ENCODE assay signal across 13 cellular contexts in the genomic region with DNA sequence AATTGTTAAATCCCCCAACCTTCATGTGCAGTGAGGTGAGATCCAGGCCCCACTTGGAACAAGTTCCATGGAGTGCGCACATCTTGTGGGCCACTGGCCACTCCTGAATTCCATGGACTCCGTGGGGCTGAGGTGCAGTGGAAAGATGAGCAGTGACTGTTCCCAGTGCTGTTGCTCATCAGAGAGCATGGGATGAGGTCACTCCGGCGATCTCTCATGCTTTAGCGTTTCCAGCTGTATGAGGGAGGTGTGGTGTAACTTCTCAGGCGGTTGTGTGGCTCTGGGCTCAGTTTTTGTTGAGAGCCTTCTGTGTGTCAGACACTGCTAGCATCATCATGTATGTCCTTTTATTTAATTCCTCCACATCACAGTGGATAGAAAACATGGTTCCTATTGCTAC.
DNase-seq lines count a peak whose midpoint lies in the region; ATAC-seq and TF ChIP-seq lines count a peak whose summit lies in the region.
"Had no signal": no experiment of that assay in that cellular context is flagged by ENCODE, and none has a peak within 500 bp of the region (broad histone marks: within the 10 kb centered on the region; RNA-seq: fewer than 3 reads in every experiment).

No MANE protein-coding gene starts in this region.

- H3K27me3 Mint-ChIP-seq in activated CD8-positive, alpha-beta T cell treated with anti-CD3 and anti-CD28 coated beads for 36 hours = no peaks in the 10 kb centered on the region
- H3K27me3 Mint-ChIP-seq: stimulated activated naive CD8-positive, alpha-beta T cell treated with anti-CD3 and anti-CD28 coated beads, Interleukin-15, amount 100 ng/mL, for 72 hours had no signal

- no peak overlapping the region for H3K27ac Mint-ChIP-seq in activated CD8-positive, alpha-beta T cell treated with anti-CD3 and anti-CD28 coated beads for 36 hours

- no peak overlapping the region for H3K4me3 Mint-ChIP-seq in activated CD8-positive, alpha-beta T cell treated with anti-CD3 and anti-CD28 coated beads for 36 hours
- H3K4me3 Mint-ChIP-seq: immature natural killer cell; stimulated activated naive CD8-positive, alpha-beta T cell treated with anti-CD3 and anti-CD28 coated beads, Interleukin-15, amount 100 ng/mL, for 72 hours had no signal

- H3K36me3 ChIP-seq in HEK293 (ENCODE audit: control insufficient read depth in 2 of 2, insufficient read depth in 1 of 2, low read length in 2 of 2) (no peaks in the 10 kb centered on the region), hepatocyte (replicated peaks; ENCODE audit: insufficient read depth, low read depth) (no peaks in the 10 kb centered on the region)
- H3K36me3 ChIP-seq: ascending aorta had no signal

- H3K79me2 ChIP-seq in hepatocyte = peaks cover 87% of the 10 kb centered on the region

- H3K9me3 Mint-ChIP-seq in activated CD8-positive, alpha-beta T cell treated with anti-CD3 and anti-CD28 coated beads for 36 hours = no peaks in the 10 kb centered on the region
- H3K9me3 Mint-ChIP-seq: immature natural killer cell; stimulated activated naive CD8-positive, alpha-beta T cell treated with anti-CD3 and anti-CD28 coated beads, Interleukin-15, amount 100 ng/mL, for 72 hours had no signal

- in situ Hi-C loops in astrocyte of the spinal cord (cut with HindIII; ENCODE audit: low sequenced_read_pairs) = no loop called here

- no peaks in the 10 kb centered on the region for H3K27me3 ChIP-seq in hepatocyte
- H3K27me3 ChIP-seq: ascending aorta had no signal

- no peaks in the 10 kb centered on the region for H4K20me1 ChIP-seq in hepatocyte (ENCODE audit: insufficient read depth, poor library complexity, severe bottlenecking)

- H3K9me3 ChIP-seq in HEK293 (ENCODE audit: control insufficient read depth, insufficient read depth, low read depth, low read length) (no peaks in the 10 kb centered on the region), hepatocyte (ENCODE audit: low read depth) (no peaks in the 10 kb centered on the region)
- H3K9me3 ChIP-seq: ascending aorta had no signal

- CTCF ChIA-PET in HEK293 (lab: Yijun Ruan, JAX) = interaction anchor here (0.8 to 1.5 kb wide), 3 partner anchors 42 to 319 kb away, joined by 3 to 4 read pairs (median 3); no protein-coding TSS in a partner anchor
- CTCF ChIA-PET in activated CD8-positive, alpha-beta T cell treated with anti-CD3 and anti-CD28 coated beads for 36 hours (lab: Charles Lee) = no interaction called here

- intact Hi-C loops in activated CD8-positive, alpha-beta T cell treated with anti-CD3 and anti-CD28 coated beads for 36 hours (cut with micrococcal nuclease) = no loop called here
- intact Hi-C loops in left colon (cut with DNase I, micrococcal nuclease) = no loop called here

- H3K4me1 ChIP-seq in HEK293 (ENCODE audit: control insufficient read depth, insufficient read depth, low read length) (peaks cover 9% of the 10 kb centered on the region), hepatocyte (ENCODE audit: insufficient read depth) (peaks cover 18% of the 10 kb centered on the region)

- no peaks in the 10 kb centered on the region for H3K9me2 ChIP-seq in hepatocyte (replicated peaks; ENCODE audit: insufficient read depth)

- TF ChIP-seq CTCF in HEK293 (tag by site-specific recombination; IDR thresholded peaks at IDR 0.05) (no peak), astrocyte of the spinal cord (IDR thresholded peaks at IDR 0.05; ENCODE audit: low read depth, low read length) (no peak), hepatocyte (IDR thresholded peaks at IDR 0.05; ENCODE audit: poor library complexity) (no peak)
- TF ChIP-seq CTCF in activated CD8-positive, alpha-beta T cell treated with anti-CD3 and anti-CD28 coated beads for 36 hours (IDR thresholded peaks at IDR 0.05) = no peak

- H3K4me1 Mint-ChIP-seq in activated CD8-positive, alpha-beta T cell treated with anti-CD3 and anti-CD28 coated beads for 36 hours (ENCODE audit: low read depth) = peaks cover 17% of the 10 kb centered on the region

- 85% methylated on average over 6 of the region's 6 CpGs for WGBS in hepatocyte (ENCODE audit: low lambda C conversion rate, missing lambda C conversion rate)

- H2AFZ ChIP-seq in hepatocyte = no peak overlapping the region
- H2AFZ ChIP-seq: PC-9 had no signal

- H3K4me2 ChIP-seq in hepatocyte = no peak overlapping the region
- H3K4me2 ChIP-seq: PC-9 had no signal

- no peak for ATAC-seq in activated CD8-positive, alpha-beta T cell treated with anti-CD3 and anti-CD28 coated beads for 36 hours
- ATAC-seq in left colon = no peak
- ATAC-seq: stimulated activated naive CD8-positive, alpha-beta T cell treated with anti-CD3 and anti-CD28 coated beads, Interleukin-15, amount 100 ng/mL, for 72 hours had no signal

- POLR2A ChIA-PET in HEK293 (lab: Yijun Ruan, JAX) = no interaction called here
- POLR2A ChIA-PET in activated CD8-positive, alpha-beta T cell treated with anti-CD3 and anti-CD28 coated beads for 36 hours (lab: Charles Lee) = no interaction called here

- peak; percentile 73 for DNase-seq in astrocyte of the spinal cord (ENCODE audit: low read depth, low spot score)
- peak; percentile 50 for DNase-seq in hepatocyte (ENCODE audit: low spot score)
- DNase-seq in stimulated activated CD8-positive, alpha-beta memory T cell treated with anti-CD3 and anti-CD28 coated beads, Interleukin-4, amount 100 ng/mL, for 48 hours = peak; percentile 8
- DNase-seq in activated CD8-positive, alpha-beta T cell treated with anti-CD3 and anti-CD28 coated beads for 36 hours = no peak
- DNase-seq in NCI-H1417 treated with DMSO at 0.1 percent for 48 hours (lab: John Stamatoyannopoulos, UW) = no peak
- no peak for DNase-seq in left colon
- no peak for DNase-seq in NCI-H748 (lab: John Stamatoyannopoulos, UW; ENCODE audit: unreplicated experiment)
- DNase-seq: activated CD8-positive, alpha-beta memory T cell treated with anti-CD3 and anti-CD28 coated beads, Interleukin-2, amount 50 U/mL, for 4 hours; immature natural killer cell; PC-9; stimulated activated naive CD8-positive, alpha-beta T cell treated with anti-CD3 and anti-CD28 coated beads, Interleukin-15, amount 100 ng/mL, for 72 hours had no signal

- H3K36me3 Mint-ChIP-seq in activated CD8-positive, alpha-beta T cell treated with anti-CD3 and anti-CD28 coated beads for 36 hours (ENCODE audit: low read depth) = no peaks in the 10 kb centered on the region

- no peak overlapping the region for H3K27ac ChIP-seq in HEK293 (ENCODE audit: extremely low read depth, low read depth, low read length)
- peak overlapping the region; percentile 45 for H3K27ac ChIP-seq in hepatocyte
- H3K27ac ChIP-seq: PC-9 had no signal

- H3K4me3 ChIP-seq in HEK293 (ENCODE audit: low read depth, low read length) (no peak overlapping the region), astrocyte of the spinal cord (ENCODE audit: low read depth, low read length) (no peak overlapping the region), hepatocyte (no peak overlapping the region)
- H3K4me3 ChIP-seq: ascending aorta, PC-9 had no signal

TF ChIP-seq in HEK293, 187 proteins besides CTCF, POLR2A, EP300 and RAD21:
- TF ChIP-seq KLF8 (tag by site-specific recombination; IDR thresholded peaks at IDR 0.05) (no peak), ZNF629 (tag by site-specific recombination; IDR thresholded peaks at IDR 0.05) (0 out of 2 replicates have a peak, but pooled peaks have one; percentile 24)

Comparison
In these comparisons a context has a peak if more than half of its experiments do, and no peak if none do; other contexts are left out.
1. DNase-seq: peak in astrocyte of the spinal cord (single experiment), hepatocyte (single experiment) and stimulated activated CD8-positive, alpha-beta memory T cell treated with anti-CD3 and anti-CD28 coated beads, Interleukin-4, amount 100 ng/mL, for 48 hours (single experiment); none in activated CD8-positive, alpha-beta T cell treated with anti-CD3 and anti-CD28 coated beads for 36 hours (single experiment), NCI-H1417 treated with DMSO at 0.1 percent for 48 hours (single experiment), left colon (0 of 2) and NCI-H748 (single experiment).